Comparison of ENCODE assay signal across 12 cellular contexts in the genomic region with DNA sequence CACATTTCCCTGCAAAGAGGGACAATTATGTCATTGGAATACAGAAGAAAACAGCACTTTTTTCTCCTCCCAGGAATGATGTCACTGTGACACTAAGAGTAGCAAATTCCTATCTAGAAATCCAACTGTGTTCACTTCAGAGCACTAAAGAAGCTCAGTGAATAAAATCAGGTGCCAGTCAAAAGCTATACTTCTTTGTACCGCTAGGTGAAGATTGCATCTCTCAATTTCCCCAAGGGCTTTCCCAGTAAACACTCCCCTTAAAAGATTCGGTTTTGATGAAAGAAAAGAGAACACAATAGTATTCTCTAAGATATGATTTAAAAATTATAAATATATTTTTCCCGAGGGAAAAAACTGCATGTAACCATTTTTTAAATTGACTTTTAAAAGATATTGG.
A peak's percentile ranks its signal among the peaks of the same experiment; 100 is the strongest.
DNase-seq lines count a peak whose midpoint lies in the region; ATAC-seq and TF ChIP-seq lines count a peak whose summit lies in the region.
"Had no signal": no experiment of that assay in that cellular context is flagged by ENCODE, and none has a peak within 500 bp of the region (broad histone marks: within the 10 kb centered on the region; RNA-seq: fewer than 3 reads in every experiment).

No MANE protein-coding gene starts in this region.

- H3K36me3 ChIP-seq in DOHH2 (ENCODE audit: control insufficient read depth, low read length) = no peaks in the 10 kb centered on the region
- H3K36me3 ChIP-seq in CD4-positive, alpha-beta memory T cell (ENCODE audit: insufficient read depth, low read length) = no peaks in the 10 kb centered on the region

- TF ChIP-seq CTCF in DOHH2 (IDR thresholded peaks at IDR 0.05; ENCODE audit: low read depth, low read length, poor library complexity, severe bottlenecking) (peak; percentile 32), GM20000 (IDR thresholded peaks at IDR 0.05; ENCODE audit: extremely low read depth, missing control alignments) (no peak)

- no peak overlapping the region for H3K4me3 Mint-ChIP-seq in CD4-positive, alpha-beta memory T cell
- H3K4me3 Mint-ChIP-seq: activated naive CD8-positive, alpha-beta T cell treated with anti-CD3 and anti-CD28 coated beads, Interleukin-2, amount 50 U/mL, for 24 hours had no signal

- no peaks in the 10 kb centered on the region for H3K27me3 Mint-ChIP-seq in CD4-positive, alpha-beta memory T cell
- H3K27me3 Mint-ChIP-seq: activated naive CD8-positive, alpha-beta T cell treated with anti-CD3 and anti-CD28 coated beads, Interleukin-2, amount 50 U/mL, for 24 hours had no signal

- H3K9me2 ChIP-seq in DOHH2 (replicated peaks; ENCODE audit: control insufficient read depth, low read length) = no peaks in the 10 kb centered on the region

- CTCF ChIA-PET in CD4-positive, alpha-beta memory T cell (lab: Charles Lee; ENCODE audit: partially characterized antibody) = interaction anchor here (0.7 to 0.9 kb wide), 2 partner anchors 28 to 69 kb away, joined by 3 read pairs; no protein-coding TSS in a partner anchor

- no peak for ATAC-seq in GM18870 (IDR thresholded peaks at IDR 0.05; ENCODE audit: unreplicated experiment)
- ATAC-seq: activated naive CD8-positive, alpha-beta T cell treated with anti-CD3 and anti-CD28 coated beads, Interleukin-2, amount 50 U/mL, for 24 hours had no signal

- H3F3A ChIP-seq in DOHH2 (ENCODE audit: control insufficient read depth, insufficient read depth) = no peaks in the 10 kb centered on the region

- H3K9me3 ChIP-seq in DOHH2 (ENCODE audit: control insufficient read depth, insufficient read depth, low read length) = no peaks in the 10 kb centered on the region
- no peaks in the 10 kb centered on the region for H3K9me3 ChIP-seq in CD4-positive, alpha-beta memory T cell (ENCODE audit: control insufficient read depth in 1 of 2, low read length in 2 of 2)

- H3K4me1 Mint-ChIP-seq in CD4-positive, alpha-beta memory T cell = no peaks in the 10 kb centered on the region
- H3K4me1 Mint-ChIP-seq: activated naive CD8-positive, alpha-beta T cell treated with anti-CD3 and anti-CD28 coated beads, Interleukin-2, amount 50 U/mL, for 24 hours had no signal

- DNase-seq in GM20000 (ENCODE audit: low spot score) = peak; percentile 8
- DNase-seq in RKO (ENCODE audit: low spot score) = peak; percentile 54
- DNase-seq in hepatic stellate cell (ENCODE audit: low spot score) = peak; percentile 3
- no peak for DNase-seq in CD4-positive, alpha-beta memory T cell
- DNase-seq in DMS153 (lab: John Stamatoyannopoulos, UW) = no peak
- no peak for DNase-seq in Kasumi-1 (lab: John Stamatoyannopoulos, UW)
- DNase-seq: activated CD4-positive, alpha-beta T cell treated with anti-CD3 and anti-CD28 coated beads, Interleukin-2, amount 50 U/mL, for 1 hour; activated naive CD8-positive, alpha-beta T cell treated with anti-CD3 and anti-CD28 coated beads, Interleukin-2, amount 50 U/mL, for 24 hours; GM23248; NCI-H510A treated with DMSO at 0.1 percent for 48 hours had no signal

- H3K4me3 ChIP-seq in DOHH2 (ENCODE audit: low read length) = no peak overlapping the region
- H3K4me3 ChIP-seq in CD4-positive, alpha-beta memory T cell (ENCODE audit: low read length in 2 of 2) = no peak overlapping the region
- H3K4me3 ChIP-seq: GM23248 had no signal

- no peaks in the 10 kb centered on the region for H3K27me3 ChIP-seq in DOHH2 (ENCODE audit: control insufficient read depth, low read length)
- no peaks in the 10 kb centered on the region for H3K27me3 ChIP-seq in CD4-positive, alpha-beta memory T cell (ENCODE audit: insufficient read depth, low read length)

- H3K4me2 ChIP-seq in DOHH2 (ENCODE audit: low read length) = no peak overlapping the region

- no peak overlapping the region for H3K27ac ChIP-seq in DOHH2 (ENCODE audit: low read depth, low read length)
- H3K27ac ChIP-seq in CD4-positive, alpha-beta memory T cell (ENCODE audit: low read depth, low read length) = no peak overlapping the region
- H3K27ac ChIP-seq: GM23248 had no signal

- H3K79me2 ChIP-seq in DOHH2 (ENCODE audit: control insufficient read depth, low read length) = no peaks in the 10 kb centered on the region

- no peaks in the 10 kb centered on the region for H3K4me1 ChIP-seq in DOHH2 (ENCODE audit: control insufficient read depth, low read length)
- H3K4me1 ChIP-seq in CD4-positive, alpha-beta memory T cell (ENCODE audit: insufficient read depth, low read length) = no peaks in the 10 kb centered on the region

- no peaks in the 10 kb centered on the region for H3K36me3 Mint-ChIP-seq in CD4-positive, alpha-beta memory T cell

- no peaks in the 10 kb centered on the region for H4K20me1 ChIP-seq in DOHH2 (ENCODE audit: control insufficient read depth, insufficient read depth, low read depth, low read length)

- H3K27ac Mint-ChIP-seq in CD4-positive, alpha-beta memory T cell = no peak overlapping the region
- H3K27ac Mint-ChIP-seq: activated naive CD8-positive, alpha-beta T cell treated with anti-CD3 and anti-CD28 coated beads, Interleukin-2, amount 50 U/mL, for 24 hours had no signal

- POLR2A ChIA-PET in CD4-positive, alpha-beta memory T cell (lab: Charles Lee; ENCODE audit: partially characterized antibody) = no interaction called here

- no peaks in the 10 kb centered on the region for H3K9me3 Mint-ChIP-seq in CD4-positive, alpha-beta memory T cell
- H3K9me3 Mint-ChIP-seq: activated naive CD8-positive, alpha-beta T cell treated with anti-CD3 and anti-CD28 coated beads, Interleukin-2, amount 50 U/mL, for 24 hours had no signal

- intact Hi-C loops in CD4-positive, alpha-beta memory T cell (cut with micrococcal nuclease) = no loop called here

Comparison
In these comparisons a context has a peak if more than half of its experiments do, and no peak if none do; other contexts are left out.
1. DNase-seq: peak in GM20000 (single experiment), RKO (single experiment) and hepatic stellate cell (single experiment); none in CD4-positive, alpha-beta memory T cell (0 of 5), DMS153 (single experiment) and Kasumi-1 (0 of 2).